In the genomic region with DNA sequence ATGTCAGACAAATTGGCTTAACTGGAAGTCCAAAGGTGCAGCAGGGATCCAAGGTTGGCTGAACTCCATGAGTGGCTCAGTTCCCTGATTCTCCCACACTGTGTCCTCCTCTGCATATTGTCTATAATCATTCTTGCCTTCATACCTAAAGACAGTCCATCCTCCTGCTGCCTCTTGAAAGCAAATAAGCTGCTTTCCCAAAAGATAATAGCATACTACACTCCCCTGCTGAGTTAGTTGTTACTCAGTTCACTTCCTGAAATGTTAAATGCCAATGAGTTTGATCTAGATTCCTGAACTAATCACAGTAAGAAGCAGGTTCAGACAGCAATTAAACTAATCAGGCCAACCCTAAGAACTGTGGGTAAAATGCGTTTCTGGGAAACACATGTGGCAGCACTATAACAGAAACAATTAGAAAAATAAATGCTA, we compare ENCODE assay signal across 9 cellular contexts. TPM values are rescaled to one million over a fixed set of nuclear protein-coding genes. Genes with fewer than 3 reads are reported as not detected.
DNase-seq lines count a peak whose midpoint lies in the region; ATAC-seq and TF ChIP-seq lines count a peak whose summit lies in the region.
"Had no signal": no experiment of that assay in that cellular context is flagged by ENCODE, and none has a peak within 500 bp of the region (broad histone marks: within the 10 kb centered on the region; RNA-seq: fewer than 3 reads in every experiment).

No MANE protein-coding gene starts in this region.

- DNase-seq in activated naive CD4-positive, alpha-beta T cell treated with anti-CD3 and anti-CD28 coated beads, Interleukin-2, amount 10 ng/mL, durations not matched to agents 7 days and 5 days, result no peak
- no peak for DNase-seq in activated naive CD4-positive, alpha-beta T cell (lab: John Stamatoyannopoulos, UW)
- DNase-seq in foreskin keratinocyte (no peak), superior temporal gyrus (ENCODE audit: extremely low spot score) (peak; percentile 7), globus pallidus (ENCODE audit: low spot score) (no peak)
- no peak for DNase-seq in stimulated activated CD4-positive, alpha-beta T cell treated with anti-CD3 and anti-CD28 coated beads, Interleukin-1b, Interleukin-23, amount 100 ng/mL, for 48 hours
- DNase-seq in NK-92 treated with Interleukin-12 subunit alpha and Interleukin-12 subunit beta, amount 100 ng/mL, for 24 hours (lab: John Stamatoyannopoulos, UW), result no peak
- DNase-seq: erythroblast had no signal

- H3K4me1 ChIP-seq in foreskin keratinocyte, result peaks cover 46% of the 10 kb centered on the region

- no peaks in the 10 kb centered on the region for H3K27me3 Mint-ChIP-seq in activated naive CD4-positive, alpha-beta T cell treated with anti-CD3 and anti-CD28 coated beads, Interleukin-2, amount 10 ng/mL, durations not matched to agents 7 days and 5 days
- no peaks in the 10 kb centered on the region for H3K27me3 Mint-ChIP-seq in T-helper 1 cell treated with Interleukin-12 subunit alpha and Interleukin-12 subunit beta and Interleukin-4 antibody, amounts not matched to agents 30 μg/mL and 1 μg/mL, for 36 hours (ENCODE audit: low read depth)

- H3K36me3 Mint-ChIP-seq in activated naive CD4-positive, alpha-beta T cell treated with anti-CD3 and anti-CD28 coated beads, Interleukin-2, amount 10 ng/mL, durations not matched to agents 7 days and 5 days, result peaks cover 53% of the 10 kb centered on the region
- H3K36me3 Mint-ChIP-seq in T-helper 1 cell treated with Interleukin-12 subunit alpha and Interleukin-12 subunit beta and Interleukin-4 antibody, amounts not matched to agents 30 μg/mL and 1 μg/mL, for 36 hours (ENCODE audit: low read depth), result peaks cover 31% of the 10 kb centered on the region

- H3K27ac Mint-ChIP-seq in activated naive CD4-positive, alpha-beta T cell treated with anti-CD3 and anti-CD28 coated beads, Interleukin-2, amount 10 ng/mL, durations not matched to agents 7 days and 5 days, result peak overlapping the region; percentile 95
- peak overlapping the region; percentile 88 for H3K27ac Mint-ChIP-seq in T-helper 1 cell treated with Interleukin-12 subunit alpha and Interleukin-12 subunit beta and Interleukin-4 antibody, amounts not matched to agents 30 μg/mL and 1 μg/mL, for 36 hours

- no peaks in the 10 kb centered on the region for H3K27me3 ChIP-seq in foreskin keratinocyte

- peaks cover 57% of the 10 kb centered on the region for H3K4me1 Mint-ChIP-seq in activated naive CD4-positive, alpha-beta T cell treated with anti-CD3 and anti-CD28 coated beads, Interleukin-2, amount 10 ng/mL, durations not matched to agents 7 days and 5 days
- H3K4me1 Mint-ChIP-seq in T-helper 1 cell treated with Interleukin-12 subunit alpha and Interleukin-12 subunit beta and Interleukin-4 antibody, amounts not matched to agents 30 μg/mL and 1 μg/mL, for 36 hours (ENCODE audit: low read depth), result peaks cover 51% of the 10 kb centered on the region

- CTCF ChIA-PET in activated naive CD4-positive, alpha-beta T cell treated with anti-CD3 and anti-CD28 coated beads, Interleukin-2, amount 10 ng/mL, durations not matched to agents 7 days and 5 days (lab: Charles Lee), result no interaction called here

- H3K4me3 Mint-ChIP-seq in activated naive CD4-positive, alpha-beta T cell treated with anti-CD3 and anti-CD28 coated beads, Interleukin-2, amount 10 ng/mL, durations not matched to agents 7 days and 5 days, result peak overlapping the region; percentile 84
- peak overlapping the region; percentile 83 for H3K4me3 Mint-ChIP-seq in T-helper 1 cell treated with Interleukin-12 subunit alpha and Interleukin-12 subunit beta and Interleukin-4 antibody, amounts not matched to agents 30 μg/mL and 1 μg/mL, for 36 hours

- no peaks in the 10 kb centered on the region for H3K9me3 Mint-ChIP-seq in activated naive CD4-positive, alpha-beta T cell treated with anti-CD3 and anti-CD28 coated beads, Interleukin-2, amount 10 ng/mL, durations not matched to agents 7 days and 5 days
- no peaks in the 10 kb centered on the region for H3K9me3 Mint-ChIP-seq in T-helper 1 cell treated with Interleukin-12 subunit alpha and Interleukin-12 subunit beta and Interleukin-4 antibody, amounts not matched to agents 30 μg/mL and 1 μg/mL, for 36 hours

- peak overlapping the region; percentile 35 for H3K27ac ChIP-seq in foreskin keratinocyte

- no peak for TF ChIP-seq CTCF in foreskin keratinocyte (conservative IDR thresholded peaks at IDR 0.05)

- no peak for ATAC-seq in foreskin keratinocyte

RNA-seq across cellular contexts. Expression of a gene that starts 51.0 kb away (rescaled TPM):
- total RNA-seq in foreskin keratinocyte, result 16.6 and 18.2 TPM in 2 replicates
- 23.5 and 25.8 TPM in 2 replicates for polyA plus RNA-seq in foreskin keratinocyte
